9 cellular contexts compared by ENCODE assay signal in genomic region chr17:48541574-48542113, GRCh38. TPM values are rescaled to one million over a fixed set of nuclear protein-coding genes. Genes with fewer than 3 reads are reported as not detected.
DNase-seq lines count a peak whose midpoint lies in the region; ATAC-seq, FAIRE-seq and TF ChIP-seq lines count a peak whose summit lies in the region.
"Had no signal": no experiment of that assay in that cellular context is flagged by ENCODE, and none has a peak within 500 bp of the region (broad histone marks: within the 10 kb centered on the region; RNA-seq: fewer than 3 reads in every experiment).

No MANE protein-coding gene starts in this region.

- H3K27ac Mint-ChIP-seq in activated CD8-positive, alpha-beta T cell treated with anti-CD3 and anti-CD28 coated beads for 36 hours: peak overlapping the region; percentile 97
- peak overlapping the region; percentile 98 to 100 (median 99) for H3K27ac Mint-ChIP-seq in nephron

- intact Hi-C loops in activated CD8-positive, alpha-beta T cell treated with anti-CD3 and anti-CD28 coated beads for 36 hours (cut with micrococcal nuclease): loop anchor here (5.0 kb wide), 1 partner anchor 39 kb away; no protein-coding TSS in a partner anchor
- intact Hi-C loops in esophagus muscularis mucosa (cut with DNase I) (loop anchor here (2.0 kb wide), 2 partner anchors 35 to 49 kb away; no protein-coding TSS in a partner anchor), aorta (cut with DNase I) (loop anchor here in 1 of 2 donors (5.0 kb wide), 2 partner anchors 34 to 49 kb away; no protein-coding TSS in a partner anchor)

- H3K27ac ChIP-seq in esophagus muscularis mucosa (replicated peaks in 1 of 4) (peak overlapping the region; percentile 91 to 97 (median 96)), aorta (ENCODE audit: low read depth in 1 of 2, low read length in 2 of 2) (peak overlapping the region; percentile 70 to 85)
- H3K27ac ChIP-seq: C4-2B had no signal

- under 1% methylated on average over 11 of the region's 36 CpGs for WGBS in esophagus muscularis mucosa
- 6 to 7% methylated on average over 24 to 36 of the region's 36 CpGs for whole genome bisulfite sequencing in aorta, 2 donors

- no peak for TF ChIP-seq CTCF in activated CD8-positive, alpha-beta T cell treated with anti-CD3 and anti-CD28 coated beads for 36 hours (IDR thresholded peaks at IDR 0.05)
- TF ChIP-seq CTCF in esophagus muscularis mucosa (IDR thresholded peaks at IDR 0.05) (no peak), nephron (IDR thresholded peaks at IDR 0.05; ENCODE audit: unreplicated experiment in 3 of 3) (no peak)

- ATAC-seq in activated CD8-positive, alpha-beta T cell treated with anti-CD3 and anti-CD28 coated beads for 36 hours: peak; percentile 32
- ATAC-seq in aorta (ENCODE audit: low FRiP score) (peak; percentile 80), GM21717 (IDR thresholded peaks at IDR 0.05; ENCODE audit: unreplicated experiment) (no peak)

- peak overlapping the region; percentile 85 for H3K4me3 Mint-ChIP-seq in activated CD8-positive, alpha-beta T cell treated with anti-CD3 and anti-CD28 coated beads for 36 hours
- H3K4me3 Mint-ChIP-seq in nephron: peak overlapping the region; percentile 95 to 99 (median 95)

- H3K27me3 ChIP-seq in esophagus muscularis mucosa: no peaks in the 10 kb centered on the region
- no peaks in the 10 kb centered on the region for H3K27me3 ChIP-seq in aorta (ENCODE audit: control insufficient read depth in 1 of 2, insufficient read depth in 2 of 2, low read length in 1 of 2)

- no peaks in the 10 kb centered on the region for H3K9me3 ChIP-seq in esophagus muscularis mucosa
- no peaks in the 10 kb centered on the region for H3K9me3 ChIP-seq in aorta (ENCODE audit: control insufficient read depth, low read length)

- H3K36me3 ChIP-seq in esophagus muscularis mucosa (no peaks in the 10 kb centered on the region), aorta (ENCODE audit: control insufficient read depth in 1 of 2, insufficient read depth in 2 of 2, low read length in 1 of 2) (no peaks in the 10 kb centered on the region)

- H3K36me3 Mint-ChIP-seq in activated CD8-positive, alpha-beta T cell treated with anti-CD3 and anti-CD28 coated beads for 36 hours (ENCODE audit: low read depth): peaks cover 9% of the 10 kb centered on the region
- H3K36me3 Mint-ChIP-seq in nephron (ENCODE audit: low read depth): peaks cover 13% of the 10 kb centered on the region

- FAIRE-seq in GM19239 (lab: Jason Lieb, UNC): no peak

- TF ChIP-seq EP300 in esophagus muscularis mucosa (IDR thresholded peaks at IDR 0.05): no peak

- peak; percentile 48 for DNase-seq in NK-92 treated with Interleukin-12 subunit alpha and Interleukin-12 subunit beta, amount 100 ng/mL, for 24 hours (lab: John Stamatoyannopoulos, UW)
- DNase-seq in NK-92 (lab: John Stamatoyannopoulos, UW; ENCODE audit: unreplicated experiment): no peak
- peak; percentile 41 for DNase-seq in activated CD8-positive, alpha-beta T cell treated with anti-CD3 and anti-CD28 coated beads for 36 hours
- DNase-seq in esophagus muscularis mucosa (ENCODE audit: extremely low spot score): no peak
- DNase-seq in aorta: peak; percentile 81 to 88
- no peak for DNase-seq in GM19239 (ENCODE audit: insufficient read length, low spot score)

- peaks cover 1% of the 10 kb centered on the region for H3K27me3 Mint-ChIP-seq in activated CD8-positive, alpha-beta T cell treated with anti-CD3 and anti-CD28 coated beads for 36 hours
- no peaks in the 10 kb centered on the region for H3K27me3 Mint-ChIP-seq in nephron (ENCODE audit: low read depth)

- peaks cover 26 to 37% (median 35%) of the 10 kb centered on the region in 4 donors for H3K4me1 ChIP-seq in esophagus muscularis mucosa
- peaks cover 0 to 4% of the 10 kb centered on the region in 2 donors for H3K4me1 ChIP-seq in aorta (ENCODE audit: control insufficient read depth in 1 of 2, insufficient read depth in 2 of 2, low read length in 2 of 2)

- H3K4me1 Mint-ChIP-seq in activated CD8-positive, alpha-beta T cell treated with anti-CD3 and anti-CD28 coated beads for 36 hours (ENCODE audit: low read depth): peaks cover 19% of the 10 kb centered on the region
- H3K4me1 Mint-ChIP-seq in nephron: peaks cover 58% of the 10 kb centered on the region

- POLR2A ChIA-PET in activated CD8-positive, alpha-beta T cell treated with anti-CD3 and anti-CD28 coated beads for 36 hours (lab: Charles Lee): interaction anchor here (0.6 to 1.9 kb wide), 8 partner anchors 15 to 349 kb away, joined by 3 to 5 read pairs (median 4); no protein-coding TSS in a partner anchor

- CTCF ChIA-PET in activated CD8-positive, alpha-beta T cell treated with anti-CD3 and anti-CD28 coated beads for 36 hours (lab: Charles Lee): interaction anchor here (1.0 to 2.0 kb wide), 4 partner anchors 28 to 189 kb away, joined by 3 to 9 read pairs (median 4); no protein-coding TSS in a partner anchor

- H3K9me3 Mint-ChIP-seq in activated CD8-positive, alpha-beta T cell treated with anti-CD3 and anti-CD28 coated beads for 36 hours: no peaks in the 10 kb centered on the region
- H3K9me3 Mint-ChIP-seq in nephron: no peaks in the 10 kb centered on the region

- H3K4me3 ChIP-seq in esophagus muscularis mucosa: peak overlapping the region; percentile 79 to 89 (median 80)
- peak overlapping the region; percentile 71 to 94 for H3K4me3 ChIP-seq in aorta (ENCODE audit: low read length in 2 of 2)

- no peak for TF ChIP-seq POLR2A in esophagus muscularis mucosa (IDR thresholded peaks at IDR 0.05; ENCODE audit: low read depth)

RNA-seq across cellular contexts. Expression of gene HOXB2, which starts 3.3 kb away (rescaled TPM):
- total RNA-seq in activated CD8-positive, alpha-beta T cell treated with anti-CD3 and anti-CD28 coated beads for 36 hours: 10 to 100 TPM; 12.6 to 13.0 TPM
- 10 to 100 TPM; 36.3 to 86.4 (median 63.4) TPM for total RNA-seq in esophagus muscularis mucosa
- 10 to 100 TPM; 25.4 to 36.9 TPM for total RNA-seq in aorta
- 10 to 100 TPM in 1 of 2 donors, 1 to 10 TPM in 1; 7.6 to 61.0 TPM for polyA plus RNA-seq in aorta

RNA-seq across cellular contexts. Expression of gene HOXB1, which starts 10.8 kb away (rescaled TPM):
- total RNA-seq in activated CD8-positive, alpha-beta T cell treated with anti-CD3 and anti-CD28 coated beads for 36 hours: not detected
- not detected for total RNA-seq in esophagus muscularis mucosa
- not detected for total RNA-seq in aorta
- under 1 TPM in 1 of 2 donors, not detected in 1; 0.63 TPM for polyA plus RNA-seq in aorta

RNA-seq across cellular contexts. Expression of gene HOXB4, which starts 36.5 kb away (rescaled TPM):
- 1 to 10 TPM; 1.7 to 2.0 TPM for total RNA-seq in activated CD8-positive, alpha-beta T cell treated with anti-CD3 and anti-CD28 coated beads for 36 hours
- 1 to 10 TPM; 3.5 to 8.3 (median 5.0) TPM for total RNA-seq in esophagus muscularis mucosa
- total RNA-seq in aorta: 10 to 100 TPM in 1 of 2 donors, 1 to 10 TPM in 1; 6.6 to 17.9 TPM
- 10 to 100 TPM in 1 of 2 donors, 1 to 10 TPM in 1; 1.4 to 11.5 TPM for polyA plus RNA-seq in aorta

RNA-seq across cellular contexts. Expression of gene HOXB3, which starts 48.4 kb away (rescaled TPM):
- total RNA-seq in activated CD8-positive, alpha-beta T cell treated with anti-CD3 and anti-CD28 coated beads for 36 hours: 1 to 10 TPM; 1.4 to 2.0 TPM
- total RNA-seq in esophagus muscularis mucosa (10 to 100 TPM; 10.8 to 34.9 (median 28.7) TPM), aorta (10 to 100 TPM; 20.0 to 62.9 TPM)
- polyA plus RNA-seq in aorta: 10 to 100 TPM in 1 of 2 donors, 1 to 10 TPM in 1; 2.4 to 30.5 TPM

RNA-seq across cellular contexts. Expression of gene HOXB5, which starts 51.9 kb away (rescaled TPM):
- total RNA-seq in activated CD8-positive, alpha-beta T cell treated with anti-CD3 and anti-CD28 coated beads for 36 hours: not detected
- total RNA-seq in esophagus muscularis mucosa (under 1 TPM; 0.17 to 0.83 (median 0.36) TPM), aorta (1 to 10 TPM; 1.4 to 5.9 TPM)
- 1 to 10 TPM in 1 of 2 donors, not detected in 1; 3.6 TPM for polyA plus RNA-seq in aorta

Comparison
In these comparisons a context has a peak if more than half of its experiments do, and no peak if none do; other contexts are left out.
1. DNase-seq: peak in NK-92 treated with Interleukin-12 subunit alpha and Interleukin-12 subunit beta, amount 100 ng/mL, for 24 hours (single experiment), activated CD8-positive, alpha-beta T cell treated with anti-CD3 and anti-CD28 coated beads for 36 hours (single experiment) and aorta (2 of 2); none in NK-92 (single experiment), esophagus muscularis mucosa (single experiment) and GM19239 (single experiment).